Comparison of ENCODE assay signal across 17 cellular contexts in genomic region chr2:56613917-56614316, GRCh38.
"Had no signal": no experiment of that assay in that cellular context is flagged by ENCODE, and none has a peak within 500 bp of the region (broad histone marks: within the 10 kb centered on the region; RNA-seq: fewer than 3 reads in every experiment).

No MANE protein-coding gene starts in this region.

- H3K9me3 ChIP-seq: body of pancreas had no signal

- H3K4me3 Mint-ChIP-seq: activated T-cell treated with anti-CD3 and anti-CD28 coated beads, Interleukin-2, amount 50 U/mL, for 4 hours; naive thymus-derived CD4-positive, alpha-beta T cell; stimulated activated naive B cell treated with anti-CD40 and anti-IgM and Interleukin-4, amounts not matched to agents 10 μg/mL and 1 μg/mL and 100 μg/mL, for 72 hours; T-helper 2 cell treated with Interferon-gamma antibody and Interleukin-4, amounts not matched to agents 5 μg/mL and 100 μg/mL, for 36 hours had no signal

- H3K27ac ChIP-seq: body of pancreas, coronary artery, epithelial cell of prostate, tibial nerve had no signal

- H3K27me3 ChIP-seq: body of pancreas, tibial nerve had no signal

- H3K4me1 ChIP-seq: body of pancreas, tibial nerve had no signal

- H3K4me1 Mint-ChIP-seq: naive thymus-derived CD4-positive, alpha-beta T cell; stimulated activated naive B cell treated with anti-CD40 and anti-IgM and Interleukin-4, amounts not matched to agents 10 μg/mL and 1 μg/mL and 100 μg/mL, for 72 hours had no signal

- H3K27me3 Mint-ChIP-seq: naive thymus-derived CD4-positive, alpha-beta T cell; stimulated activated naive B cell treated with anti-CD40 and anti-IgM and Interleukin-4, amounts not matched to agents 10 μg/mL and 1 μg/mL and 100 μg/mL, for 72 hours had no signal

- DNase-seq: activated CD4-positive, alpha-beta T cell treated with anti-CD3 and anti-CD28 coated beads, Interleukin-2, amount 50 U/mL, for 48 hours; activated gamma-delta T cell treated with Interleukin-2 at 50 U/mL for 16 hours; activated T-cell treated with anti-CD3 and anti-CD28 coated beads, Interleukin-2, amount 50 U/mL, for 4 hours; body of pancreas; central memory CD4-positive, alpha-beta T cell; effector CD8-positive, alpha-beta T cell; foreskin melanocyte; head of caudate nucleus; naive thymus-derived CD4-positive, alpha-beta T cell; right cardiac atrium; stimulated activated CD4-positive, alpha-beta T cell treated with anti-CD3 and anti-CD28 coated beads, Interleukin-1b, Interleukin-23, amount 100 ng/mL, for 48 hours; stimulated activated naive B cell treated with anti-CD40 and anti-IgM and Interleukin-4, amounts not matched to agents 10 μg/mL and 1 μg/mL and 100 μg/mL, for 72 hours had no signal

- ATAC-seq: activated CD4-positive, CD25-positive, alpha-beta regulatory T cell treated with anti-CD3 and anti-CD28 coated beads, Interleukin-2, amount 50 U/mL, for 24 hours; activated T-cell treated with anti-CD3 and anti-CD28 coated beads, Interleukin-2, amount 50 U/mL, for 4 hours; body of pancreas; naive thymus-derived CD4-positive, alpha-beta T cell; right cardiac atrium had no signal

- H3K4me3 ChIP-seq: body of pancreas, coronary artery, tibial nerve had no signal

- H3K36me3 Mint-ChIP-seq: naive thymus-derived CD4-positive, alpha-beta T cell; stimulated activated naive B cell treated with anti-CD40 and anti-IgM and Interleukin-4, amounts not matched to agents 10 μg/mL and 1 μg/mL and 100 μg/mL, for 72 hours had no signal

- H3K36me3 ChIP-seq: tibial nerve had no signal

- H3K27ac Mint-ChIP-seq: naive thymus-derived CD4-positive, alpha-beta T cell; stimulated activated naive B cell treated with anti-CD40 and anti-IgM and Interleukin-4, amounts not matched to agents 10 μg/mL and 1 μg/mL and 100 μg/mL, for 72 hours; T-helper 2 cell treated with Interferon-gamma antibody and Interleukin-4, amounts not matched to agents 5 μg/mL and 100 μg/mL, for 36 hours had no signal
